Comparison of ENCODE assay signal across 2 cellular contexts in genomic region chr9:134064711-134065110, GRCh38.
TF ChIP-seq lines count a peak whose summit lies in the region.

No MANE protein-coding gene starts in this region.

TF ChIP-seq in GM23338, 12 proteins besides CTCF, POLR2A, EP300 and RAD21:
- TF ChIP-seq ETS1 (IDR thresholded peaks at IDR 0.05) (no peak), ZNF331 (CRISPR knock-in tag; IDR thresholded peaks at IDR 0.05; ENCODE audit: low read depth) (no peak), ZNF462 (CRISPR knock-in tag; IDR thresholded peaks at IDR 0.05) (no peak), NANOG (IDR thresholded peaks at IDR 0.05; ENCODE audit: borderline replicate concordance) (no peak), STAT1 (IDR thresholded peaks at IDR 0.05; ENCODE audit: unreplicated experiment) (no peak), ZNF114 (CRISPR knock-in tag; IDR thresholded peaks at IDR 0.05) (no peak), CREB1 (CRISPR knock-in tag; IDR thresholded peaks at IDR 0.05; ENCODE audit: low read depth) (no peak), POLR2AphosphoS5 (IDR thresholded peaks at IDR 0.05; ENCODE audit: low read depth) (no peak), EZH2 (IDR thresholded peaks at IDR 0.05; ENCODE audit: low read depth, unreplicated experiment) (no peak), EZH2phosphoT487 (IDR thresholded peaks at IDR 0.05; ENCODE audit: unreplicated experiment) (no peak), JUNB (IDR thresholded peaks at IDR 0.05; ENCODE audit: unreplicated experiment) (no peak), REST (IDR thresholded peaks at IDR 0.05; ENCODE audit: unreplicated experiment) (no peak)
TF ChIP-seq in GM23338: peak in this region for 0.

TF ChIP-seq in GM12878, 131 proteins besides CTCF, POLR2A, EP300 and RAD21:
- TF ChIP-seq ATF2 (IDR thresholded peaks at IDR 0.05; ENCODE audit: low read length), result no peak
- TF ChIP-seq NRF1 (conservative IDR thresholded peaks at IDR 0.05; ENCODE audit: low read depth, low read length), result no peak
- no peak for TF ChIP-seq REST (IDR thresholded peaks at IDR 0.05; ENCODE audit: low read depth, low read length)
- no peak for TF ChIP-seq CBX3 (IDR thresholded peaks at IDR 0.05; ENCODE audit: borderline replicate concordance, low read depth)
- no peak for TF ChIP-seq POU2F2 (IDR thresholded peaks at IDR 0.05; ENCODE audit: borderline replicate concordance, low read depth, low read length)
- TF ChIP-seq SMARCA5 (IDR thresholded peaks at IDR 0.05), result no peak
- no peak for TF ChIP-seq E4F1 (IDR thresholded peaks at IDR 0.05; ENCODE audit: borderline replicate concordance, partially characterized antibody)
- TF ChIP-seq ETV6 (conservative IDR thresholded peaks at IDR 0.05 in 1 of 2, IDR thresholded peaks at IDR 0.05 in 1 of 2; ENCODE audit: borderline replicate concordance in 1 of 2, low read depth in 1 of 2), result no peak
- TF ChIP-seq SUPT20H (IDR thresholded peaks at IDR 0.05; ENCODE audit: borderline replicate concordance, control insufficient read depth, low read depth, low read length), result no peak
- no peak for TF ChIP-seq ATF7 (IDR thresholded peaks at IDR 0.05; ENCODE audit: low read depth)
- TF ChIP-seq CBX5 (IDR thresholded peaks at IDR 0.05; ENCODE audit: low read depth), result no peak
- no peak for TF ChIP-seq MXI1 (IDR thresholded peaks at IDR 0.05; ENCODE audit: low read depth, low read length)
- TF ChIP-seq BHLHE40 (IDR thresholded peaks at IDR 0.05; ENCODE audit: borderline replicate concordance in 1 of 2, low read depth in 2 of 2, low read length in 1 of 2), result no peak
- no peak for TF ChIP-seq USF2 (IDR thresholded peaks at IDR 0.05; ENCODE audit: borderline replicate concordance, low read depth, low read length)
- TF ChIP-seq ZNF592 (IDR thresholded peaks at IDR 0.05), result no peak
- TF ChIP-seq HDGF (IDR thresholded peaks at IDR 0.05), result no peak
- TF ChIP-seq EED (IDR thresholded peaks at IDR 0.05; ENCODE audit: low read depth), result no peak
- no peak for TF ChIP-seq FOS (IDR thresholded peaks at IDR 0.05; ENCODE audit: borderline replicate concordance, extremely low read depth, insufficient read length)
- no peak for TF ChIP-seq RELB (IDR thresholded peaks at IDR 0.05; ENCODE audit: low read depth)
